In the genomic region with DNA sequence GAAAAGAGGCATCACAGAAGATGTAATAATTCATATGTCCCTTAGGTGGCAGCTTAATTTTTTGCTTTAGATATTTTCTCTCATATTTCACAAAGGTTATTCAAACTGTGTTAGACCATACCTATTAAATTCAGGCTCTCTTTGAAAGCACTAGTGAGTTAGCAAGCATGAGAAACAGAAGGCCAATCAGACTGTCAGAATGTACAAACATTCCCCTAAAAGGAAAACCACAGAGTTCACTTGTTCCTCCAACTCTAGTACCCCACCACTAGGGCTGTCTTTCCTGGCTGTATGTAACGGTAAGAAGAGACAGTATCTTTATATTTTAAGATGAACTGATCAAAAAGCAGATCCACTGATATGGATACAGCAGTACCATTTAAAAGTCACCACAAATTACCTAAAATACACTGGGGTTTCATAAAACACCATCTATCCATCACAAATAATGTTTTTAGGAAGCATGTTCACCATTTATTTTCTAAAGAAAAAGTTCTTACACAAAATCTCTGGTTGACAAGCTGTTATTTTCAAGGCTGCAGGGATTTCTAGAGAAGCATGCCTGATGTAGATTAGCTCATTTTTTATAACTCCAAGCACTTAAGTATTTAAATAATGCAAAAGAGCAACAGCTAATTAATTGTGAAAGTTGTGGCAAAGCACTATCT, we compare ENCODE assay signal across 8 cellular contexts. TPM values are rescaled to one million over a fixed set of nuclear protein-coding genes. Genes with fewer than 3 reads are reported as not detected.
DNase-seq lines count a peak whose midpoint lies in the region; ATAC-seq and TF ChIP-seq lines count a peak whose summit lies in the region.

No MANE protein-coding gene starts in this region.

- peak overlapping the region; percentile 62; the same call in 1 of the 2 replicates for H3K9ac ChIP-seq in KMS-11
- H3K9ac ChIP-seq in muscle layer of colon (ENCODE audit: low read length), result peak overlapping the region; percentile 84

- peaks cover 81% of the 10 kb centered on the region for H3K4me1 ChIP-seq in left ventricle myocardium inferior
- peaks cover 43% of the 10 kb centered on the region for H3K4me1 ChIP-seq in KMS-11 (ENCODE audit: low read depth, poor library complexity, severe bottlenecking)
- peaks cover 16% of the 10 kb centered on the region for H3K4me1 ChIP-seq in effector memory CD4-positive, alpha-beta T cell (ENCODE audit: control insufficient read depth, insufficient read depth, low read length, poor library complexity, severe bottlenecking)
- peaks cover 42% of the 10 kb centered on the region for H3K4me1 ChIP-seq in muscle layer of colon (ENCODE audit: insufficient read depth, low read length)

- H3K36me3 ChIP-seq in left ventricle myocardium inferior (peaks cover 25% of the 10 kb centered on the region), KMS-11 (ENCODE audit: insufficient read depth) (peaks cover 12% of the 10 kb centered on the region; the same call in 1 of the 2 replicates), muscle layer of colon (ENCODE audit: insufficient read depth, low read length) (peaks cover 27% of the 10 kb centered on the region)
- H3K36me3 ChIP-seq in effector memory CD4-positive, alpha-beta T cell (ENCODE audit: control insufficient read depth, insufficient read depth, low read length), result peaks cover 25% of the 10 kb centered on the region

- ATAC-seq in Right ventricle myocardium superior (ENCODE audit: poor library complexity) (no peak), GM21717 (IDR thresholded peaks at IDR 0.05; ENCODE audit: unreplicated experiment) (peak; percentile 36), SK-N-SH treated with all-trans-retinoic acid at 6 μM for 48 hours (peak; percentile 64)

- H3K27me3 ChIP-seq in left ventricle myocardium inferior (ENCODE audit: low read depth), result no peaks in the 10 kb centered on the region
- no peaks in the 10 kb centered on the region for H3K27me3 ChIP-seq in KMS-11 (ENCODE audit: insufficient read depth, low read depth)
- no peaks in the 10 kb centered on the region for H3K27me3 ChIP-seq in effector memory CD4-positive, alpha-beta T cell (replicated peaks; ENCODE audit: control insufficient read depth, insufficient read depth, low read length, poor library complexity, severe bottlenecking)
- H3K27me3 ChIP-seq in muscle layer of colon (ENCODE audit: control insufficient read depth in 1 of 2, insufficient read depth in 2 of 2, low read length in 2 of 2), result no peaks in the 10 kb centered on the region

- H3K27ac ChIP-seq in left ventricle myocardium inferior (replicated peaks), result peak overlapping the region; percentile 97
- H3K27ac ChIP-seq in KMS-11, result peak overlapping the region; percentile 34; the same call in 1 of the 2 replicates
- H3K27ac ChIP-seq in effector memory CD4-positive, alpha-beta T cell (ENCODE audit: insufficient read depth, low read length, poor library complexity, severe bottlenecking), result peak overlapping the region; percentile 82
- H3K27ac ChIP-seq in muscle layer of colon (ENCODE audit: low read depth, low read length), result peak overlapping the region; percentile 84

- H3K79me2 ChIP-seq in KMS-11 (ENCODE audit: insufficient read depth, low read depth), result peaks cover 51% of the 10 kb centered on the region

- DNase-seq in left ventricle myocardium inferior (no peak), Right ventricle myocardium superior (no peak), NCI-H1930 (lab: John Stamatoyannopoulos, UW) (no peak)
- peak in 1 of 3 donors; percentile 14 for DNase-seq in effector memory CD4-positive, alpha-beta T cell

- no peak overlapping the region for H2AFZ ChIP-seq in KMS-11 (ENCODE audit: low read depth)

- peak overlapping the region; percentile 88 for H3K4me2 ChIP-seq in KMS-11

- intact Hi-C loops in left ventricle myocardium inferior (cut with micrococcal nuclease), result loop anchor here (10.0 kb wide), 1 partner anchor 159 kb away; the partner anchor contains the start of gene SMG7
- intact Hi-C loops in Right ventricle myocardium superior (cut with DNase I), result loop anchor here (5.0 kb wide), 1 partner anchor 162 kb away; the partner anchor contains the start of gene SMG7

- H4K20me1 ChIP-seq in KMS-11 (ENCODE audit: insufficient read depth), result no peaks in the 10 kb centered on the region

- TF ChIP-seq CTCF in left ventricle myocardium inferior (IDR thresholded peaks at IDR 0.05; ENCODE audit: borderline replicate concordance) (peak; percentile 60), KMS-11 (conservative IDR thresholded peaks at IDR 0.05; ENCODE audit: low read depth, low read length) (peak; percentile 96)

- H3K4me3 ChIP-seq in left ventricle myocardium inferior (peak overlapping the region; percentile 86), KMS-11 (IDR thresholded peaks at IDR 0.05; ENCODE audit: insufficient read depth, low read depth, low read length) (peak overlapping the region; percentile 35), muscle layer of colon (ENCODE audit: low read depth in 1 of 2, low read length in 2 of 2) (peak overlapping the region; percentile 35 to 94)
- peak overlapping the region; percentile 80 for H3K4me3 ChIP-seq in effector memory CD4-positive, alpha-beta T cell (ENCODE audit: insufficient read depth, low read depth, low read length, poor library complexity, severe bottlenecking)

- H3K9me3 ChIP-seq in left ventricle myocardium inferior (replicated peaks) (no peaks in the 10 kb centered on the region), muscle layer of colon (ENCODE audit: low read length) (no peaks in the 10 kb centered on the region)
- no peaks in the 10 kb centered on the region for H3K9me3 ChIP-seq in effector memory CD4-positive, alpha-beta T cell (ENCODE audit: control insufficient read depth, low read length)

TF ChIP-seq in SK-N-SH treated with all-trans-retinoic acid at 6 μM for 48 hours, 23 proteins besides CTCF, POLR2A, EP300 and RAD21 (continues in another document):
- TF ChIP-seq, protein P1, sequence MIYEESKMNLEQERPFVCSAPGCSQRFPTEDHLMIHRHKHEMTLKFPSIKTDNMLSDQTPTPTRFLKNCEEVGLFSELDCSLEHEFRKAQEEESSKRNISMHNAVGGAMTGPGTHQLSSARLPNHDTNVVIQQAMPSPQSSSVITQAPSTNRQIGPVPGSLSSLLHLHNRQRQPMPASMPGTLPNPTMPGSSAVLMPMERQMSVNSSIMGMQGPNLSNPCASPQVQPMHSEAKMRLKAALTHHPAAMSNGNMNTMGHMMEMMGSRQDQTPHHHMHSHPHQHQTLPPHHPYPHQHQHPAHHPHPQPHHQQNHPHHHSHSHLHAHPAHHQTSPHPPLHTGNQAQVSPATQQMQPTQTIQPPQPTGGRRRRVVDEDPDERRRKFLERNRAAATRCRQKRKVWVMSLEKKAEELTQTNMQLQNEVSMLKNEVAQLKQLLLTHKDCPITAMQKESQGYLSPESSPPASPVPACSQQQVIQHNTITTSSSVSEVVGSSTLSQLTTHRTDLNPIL (CRISPR knock-in tag; IDR thresholded peaks at IDR 0.05; ENCODE audit: low read depth), result no peak
- TF ChIP-seq ZFP30 (CRISPR knock-in tag; IDR thresholded peaks at IDR 0.05) (no peak), TSHZ2 (CRISPR knock-in tag; IDR thresholded peaks at IDR 0.05) (no peak), TOX (CRISPR knock-in tag; IDR thresholded peaks at IDR 0.05; ENCODE audit: borderline replicate concordance) (no peak), OSR1 (CRISPR knock-in tag; IDR thresholded peaks at IDR 0.05) (no peak), TCF4 (CRISPR knock-in tag; IDR thresholded peaks at IDR 0.05; ENCODE audit: borderline replicate concordance) (no peak), ESRRG (CRISPR knock-in tag; IDR thresholded peaks at IDR 0.05) (no peak), SNAI2 (CRISPR knock-in tag; IDR thresholded peaks at IDR 0.05) (no peak), ARNTL (CRISPR knock-in tag; IDR thresholded peaks at IDR 0.05; ENCODE audit: borderline replicate concordance, low read depth) (no peak), ZFP3 (CRISPR knock-in tag; IDR thresholded peaks at IDR 0.05) (no peak), GLIS3 (CRISPR knock-in tag; IDR thresholded peaks at IDR 0.05) (no peak)
- TF ChIP-seq, protein P2, sequence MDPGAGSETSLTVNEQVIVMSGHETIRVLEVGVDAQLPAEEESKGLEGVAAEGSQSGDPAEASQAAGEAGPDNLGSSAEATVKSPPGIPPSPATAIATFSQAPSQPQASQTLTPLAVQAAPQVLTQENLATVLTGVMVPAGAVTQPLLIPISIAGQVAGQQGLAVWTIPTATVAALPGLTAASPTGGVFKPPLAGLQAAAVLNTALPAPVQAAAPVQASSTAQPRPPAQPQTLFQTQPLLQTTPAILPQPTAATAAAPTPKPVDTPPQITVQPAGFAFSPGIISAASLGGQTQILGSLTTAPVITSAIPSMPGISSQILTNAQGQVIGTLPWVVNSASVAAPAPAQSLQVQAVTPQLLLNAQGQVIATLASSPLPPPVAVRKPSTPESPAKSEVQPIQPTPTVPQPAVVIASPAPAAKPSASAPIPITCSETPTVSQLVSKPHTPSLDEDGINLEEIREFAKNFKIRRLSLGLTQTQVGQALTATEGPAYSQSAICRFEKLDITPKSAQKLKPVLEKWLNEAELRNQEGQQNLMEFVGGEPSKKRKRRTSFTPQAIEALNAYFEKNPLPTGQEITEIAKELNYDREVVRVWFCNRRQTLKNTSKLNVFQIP (CRISPR knock-in tag; IDR thresholded peaks at IDR 0.05; ENCODE audit: borderline replicate concordance, low read depth), result no peak; the same call in 1 of the 2 replicates

RNA-seq across cellular contexts. Expression of gene ARPC5, which starts 1.8 kb away (rescaled TPM):
- total RNA-seq in left ventricle myocardium inferior (33.6 TPM), Right ventricle myocardium superior (32.9 TPM)

RNA-seq across cellular contexts. Expression of gene APOBEC4, which starts 19.3 kb away (rescaled TPM):
- 0.11 TPM for total RNA-seq in left ventricle myocardium inferior
- not detected for total RNA-seq in Right ventricle myocardium superior

RNA-seq across cellular contexts. Expression of gene NCF2, which starts 43.6 kb away (rescaled TPM):
- 4.5 TPM for total RNA-seq in left ventricle myocardium inferior
- total RNA-seq in Right ventricle myocardium superior, result 5.7 TPM

Comparison
In these comparisons a context has a peak if more than half of its experiments do, and no peak if none do; other contexts are left out.
1. H3K27ac ChIP-seq: peak in every context shown above with its lines; median percentile 97 in left ventricle myocardium inferior; 84 in muscle layer of colon; 82 in effector memory CD4-positive, alpha-beta T cell; 34 in KMS-11.
2. H3K4me3 ChIP-seq: peak in every context shown above with its lines; median percentile 86 in left ventricle myocardium inferior; 80 in effector memory CD4-positive, alpha-beta T cell; 64 in muscle layer of colon; 35 in KMS-11.